In genomic region chr3:43388909-43389308, GRCh38 we compare ENCODE assay signal across 11 cellular contexts.
DNase-seq lines count a peak whose midpoint lies in the region; ATAC-seq, FAIRE-seq and TF ChIP-seq lines count a peak whose summit lies in the region.
"Had no signal": no experiment of that assay in that cellular context is flagged by ENCODE, and none has a peak within 500 bp of the region (broad histone marks: within the 10 kb centered on the region; RNA-seq: fewer than 3 reads in every experiment).

No MANE protein-coding gene starts in this region.

- H3K4me3 ChIP-seq in left lung = no peak overlapping the region
- no peak overlapping the region for H3K4me3 ChIP-seq in suprapubic skin
- H3K4me3 ChIP-seq in Caco-2 (ENCODE audit: low read depth, low read length) = no peak overlapping the region

- intact Hi-C loops in left lung (cut with DNase I) (no loop called here), Caco-2 (cut with micrococcal nuclease; ENCODE audit: unreplicated experiment) (no loop called here)

- DNase-seq in activated T-cell treated with anti-CD3 and anti-CD28 coated beads, Interleukin-2, amount 50 U/mL, for 24 hours = no peak
- no peak for DNase-seq in activated T-cell treated with anti-CD3 and anti-CD28 coated beads, Interleukin-2, amount 50 U/mL, for 48 hours
- DNase-seq in activated naive CD8-positive, alpha-beta T cell treated with anti-CD3 and anti-CD28 coated beads, Interleukin-2, amount 10 ng/mL, durations not matched to agents 7 days and 5 days = no peak
- DNase-seq in left lung = no peak
- DNase-seq in suprapubic skin (ENCODE audit: low spot score in 2 of 2) = no peak
- DNase-seq in NCI-H146 treated with DMSO at 0.1 percent for 48 hours (lab: John Stamatoyannopoulos, UW; ENCODE audit: unreplicated experiment) = no peak
- DNase-seq in Caco-2 = no peak
- DNase-seq in H54 (ENCODE audit: insufficient read length, low spot score) = no peak
- DNase-seq: ACHN, endodermal cell, NCI-H510A treated with DMSO at 0.1 percent for 48 hours had no signal

- H3K36me3 Mint-ChIP-seq in activated T-cell treated with anti-CD3 and anti-CD28 coated beads, Interleukin-2, amount 50 U/mL, for 24 hours (ENCODE audit: low read depth) = no peaks in the 10 kb centered on the region
- H3K36me3 Mint-ChIP-seq in activated naive CD8-positive, alpha-beta T cell treated with anti-CD3 and anti-CD28 coated beads, Interleukin-2, amount 10 ng/mL, durations not matched to agents 7 days and 5 days = peaks cover 15% of the 10 kb centered on the region
- H3K36me3 Mint-ChIP-seq in Caco-2 (ENCODE audit: insufficient read depth, unreplicated experiment) = no peaks in the 10 kb centered on the region

- TF ChIP-seq CTCF in left lung (IDR thresholded peaks at IDR 0.05) = no peak
- TF ChIP-seq CTCF in suprapubic skin (IDR thresholded peaks at IDR 0.05) = no peak
- no peak for TF ChIP-seq CTCF in Caco-2 (IDR thresholded peaks at IDR 0.05; ENCODE audit: insufficient read depth in 1 of 2, low read depth in 1 of 2, low read length in 1 of 2, severe bottlenecking in 1 of 2, unreplicated experiment in 1 of 2)

- POLR2A ChIA-PET in activated naive CD8-positive, alpha-beta T cell treated with anti-CD3 and anti-CD28 coated beads, Interleukin-2, amount 10 ng/mL, durations not matched to agents 7 days and 5 days (lab: Charles Lee) = interaction anchor here (0.6 to 1.6 kb wide), 7 partner anchors 9 to 226 kb away, joined by 3 to 7 read pairs (median 5); no protein-coding TSS in a partner anchor
- POLR2A ChIA-PET in Caco-2 (lab: Charles Lee) = no interaction called here

- H3K9me3 ChIP-seq in left lung (peaks cover 0 to 10% of the 10 kb centered on the region in 2 donors), suprapubic skin (peaks cover 6% of the 10 kb centered on the region), Caco-2 (no peaks in the 10 kb centered on the region)

- no peaks in the 10 kb centered on the region for H3K27me3 ChIP-seq in left lung
- no peaks in the 10 kb centered on the region for H3K27me3 ChIP-seq in suprapubic skin
- H3K27me3 ChIP-seq in Caco-2 (replicated peaks; ENCODE audit: control insufficient read depth, insufficient read depth, low read length) = no peaks in the 10 kb centered on the region

- no TSS peak for BruUV-seq in Caco-2 (replicated peaks; lab: Mats Ljungman, UMichigan)

- peaks cover 14% of the 10 kb centered on the region for H3K9me3 Mint-ChIP-seq in activated T-cell treated with anti-CD3 and anti-CD28 coated beads, Interleukin-2, amount 50 U/mL, for 24 hours
- H3K9me3 Mint-ChIP-seq in activated naive CD8-positive, alpha-beta T cell treated with anti-CD3 and anti-CD28 coated beads, Interleukin-2, amount 10 ng/mL, durations not matched to agents 7 days and 5 days = peaks cover 11% of the 10 kb centered on the region
- H3K9me3 Mint-ChIP-seq in Caco-2 (ENCODE audit: unreplicated experiment) = no peaks in the 10 kb centered on the region

- H3K4me3 Mint-ChIP-seq in activated T-cell treated with anti-CD3 and anti-CD28 coated beads, Interleukin-2, amount 50 U/mL, for 24 hours = no peak overlapping the region
- H3K4me3 Mint-ChIP-seq in activated naive CD8-positive, alpha-beta T cell treated with anti-CD3 and anti-CD28 coated beads, Interleukin-2, amount 10 ng/mL, durations not matched to agents 7 days and 5 days = no peak overlapping the region
- H3K4me3 Mint-ChIP-seq in Caco-2 (ENCODE audit: unreplicated experiment) = no peak overlapping the region
- H3K4me3 Mint-ChIP-seq: endodermal cell had no signal

- H3K36me3 ChIP-seq in left lung (no peaks in the 10 kb centered on the region), suprapubic skin (no peaks in the 10 kb centered on the region), Caco-2 (ENCODE audit: control insufficient read depth, insufficient read depth, low read length) (no peaks in the 10 kb centered on the region)

- no peak for TF ChIP-seq POLR2A in suprapubic skin (IDR thresholded peaks at IDR 0.05)
- no peak for TF ChIP-seq POLR2A in H54 (IDR thresholded peaks at IDR 0.05; ENCODE audit: low read depth, low read length)

- peak overlapping the region; percentile 0 for H3K27ac Mint-ChIP-seq in activated T-cell treated with anti-CD3 and anti-CD28 coated beads, Interleukin-2, amount 50 U/mL, for 24 hours
- H3K27ac Mint-ChIP-seq in activated naive CD8-positive, alpha-beta T cell treated with anti-CD3 and anti-CD28 coated beads, Interleukin-2, amount 10 ng/mL, durations not matched to agents 7 days and 5 days = peak overlapping the region; percentile 88
- no peak overlapping the region for H3K27ac Mint-ChIP-seq in Caco-2 (ENCODE audit: unreplicated experiment)

- no peak for FAIRE-seq in H54 (lab: Jason Lieb, UNC)

- H3K27me3 Mint-ChIP-seq in activated T-cell treated with anti-CD3 and anti-CD28 coated beads, Interleukin-2, amount 50 U/mL, for 24 hours = no peaks in the 10 kb centered on the region
- peaks cover 4% of the 10 kb centered on the region for H3K27me3 Mint-ChIP-seq in activated naive CD8-positive, alpha-beta T cell treated with anti-CD3 and anti-CD28 coated beads, Interleukin-2, amount 10 ng/mL, durations not matched to agents 7 days and 5 days
- no peaks in the 10 kb centered on the region for H3K27me3 Mint-ChIP-seq in Caco-2 (ENCODE audit: insufficient read depth, unreplicated experiment)

- H3K27ac ChIP-seq in left lung (peak overlapping the region; percentile 51 to 96), suprapubic skin (peak overlapping the region; percentile 70)

- TF ChIP-seq EP300 in suprapubic skin (IDR thresholded peaks at IDR 0.05) = no peak

- CTCF ChIA-PET in Caco-2 (lab: Charles Lee) = no interaction called here

- peaks cover 0 to 33% of the 10 kb centered on the region in 2 donors for H3K4me1 ChIP-seq in left lung
- H3K4me1 ChIP-seq in suprapubic skin = no peaks in the 10 kb centered on the region
- H3K4me1 ChIP-seq in Caco-2 = no peaks in the 10 kb centered on the region

- ATAC-seq in activated naive CD8-positive, alpha-beta T cell treated with anti-CD3 and anti-CD28 coated beads, Interleukin-2, amount 10 ng/mL, durations not matched to agents 7 days and 5 days (ENCODE audit: low read depth) = no peak
- ATAC-seq in left lung = no peak

- peaks cover 69% of the 10 kb centered on the region for H3K4me1 Mint-ChIP-seq in activated T-cell treated with anti-CD3 and anti-CD28 coated beads, Interleukin-2, amount 50 U/mL, for 24 hours (ENCODE audit: low read depth)
- peaks cover 25% of the 10 kb centered on the region for H3K4me1 Mint-ChIP-seq in activated naive CD8-positive, alpha-beta T cell treated with anti-CD3 and anti-CD28 coated beads, Interleukin-2, amount 10 ng/mL, durations not matched to agents 7 days and 5 days
- no peaks in the 10 kb centered on the region for H3K4me1 Mint-ChIP-seq in Caco-2 (ENCODE audit: low read depth, unreplicated experiment)
